ENCODE assay signal across 1 cellular context in the genomic region with DNA sequence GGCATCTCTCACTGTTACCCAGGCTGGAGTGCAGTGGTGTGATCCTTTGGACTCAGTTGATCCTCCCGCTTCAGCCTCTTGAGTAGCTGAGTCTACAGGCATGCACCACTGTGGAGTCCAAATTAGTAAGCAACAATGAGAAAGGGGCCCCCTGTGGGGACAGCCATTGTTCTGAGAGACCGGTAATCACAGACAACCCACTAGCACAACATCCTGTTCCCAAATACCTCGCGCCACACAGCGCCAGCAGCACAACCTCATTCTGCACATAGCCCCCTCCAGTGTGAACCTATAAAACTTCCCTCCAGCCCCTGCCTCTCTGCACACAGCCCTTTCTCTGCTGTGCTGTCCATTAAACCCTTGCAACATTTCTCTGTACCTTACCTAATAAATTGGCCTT.
TF ChIP-seq lines count a peak whose summit lies in the region.

No MANE protein-coding gene starts in this region.

TF ChIP-seq in K562, 482 proteins besides CTCF, POLR2A, EP300 and RAD21 (continued from another document):
- TF ChIP-seq, protein P1, sequence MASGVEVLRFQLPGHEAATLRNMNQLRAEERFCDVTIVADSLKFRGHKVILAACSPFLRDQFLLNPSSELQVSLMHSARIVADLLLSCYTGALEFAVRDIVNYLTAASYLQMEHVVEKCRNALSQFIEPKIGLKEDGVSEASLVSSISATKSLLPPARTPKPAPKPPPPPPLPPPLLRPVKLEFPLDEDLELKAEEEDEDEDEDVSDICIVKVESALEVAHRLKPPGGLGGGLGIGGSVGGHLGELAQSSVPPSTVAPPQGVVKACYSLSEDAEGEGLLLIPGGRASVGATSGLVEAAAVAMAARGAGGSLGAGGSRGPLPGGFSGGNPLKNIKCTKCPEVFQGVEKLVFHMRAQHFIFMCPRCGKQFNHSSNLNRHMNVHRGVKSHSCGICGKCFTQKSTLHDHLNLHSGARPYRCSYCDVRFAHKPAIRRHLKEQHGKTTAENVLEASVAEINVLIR (CRISPR knock-in tag; IDR thresholded peaks at IDR 0.05): no peak
- TF ChIP-seq, protein P2, sequence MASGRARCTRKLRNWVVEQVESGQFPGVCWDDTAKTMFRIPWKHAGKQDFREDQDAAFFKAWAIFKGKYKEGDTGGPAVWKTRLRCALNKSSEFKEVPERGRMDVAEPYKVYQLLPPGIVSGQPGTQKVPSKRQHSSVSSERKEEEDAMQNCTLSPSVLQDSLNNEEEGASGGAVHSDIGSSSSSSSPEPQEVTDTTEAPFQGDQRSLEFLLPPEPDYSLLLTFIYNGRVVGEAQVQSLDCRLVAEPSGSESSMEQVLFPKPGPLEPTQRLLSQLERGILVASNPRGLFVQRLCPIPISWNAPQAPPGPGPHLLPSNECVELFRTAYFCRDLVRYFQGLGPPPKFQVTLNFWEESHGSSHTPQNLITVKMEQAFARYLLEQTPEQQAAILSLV (tag; IDR thresholded peaks at IDR 0.05): no peak
- TF ChIP-seq PHB (CRISPR knock-in tag; IDR thresholded peaks at IDR 0.05): no peak
- TF ChIP-seq PCBP2 (IDR thresholded peaks at IDR 0.05; ENCODE audit: low read depth, low read length, poor library complexity, severe bottlenecking): no peak
- TF ChIP-seq RBM14 (IDR thresholded peaks at IDR 0.05; ENCODE audit: borderline replicate concordance, insufficient read depth, low read depth, low read length): no peak
- TF ChIP-seq MAFF (IDR thresholded peaks at IDR 0.05; ENCODE audit: low read length): no peak
- TF ChIP-seq, protein P3, sequence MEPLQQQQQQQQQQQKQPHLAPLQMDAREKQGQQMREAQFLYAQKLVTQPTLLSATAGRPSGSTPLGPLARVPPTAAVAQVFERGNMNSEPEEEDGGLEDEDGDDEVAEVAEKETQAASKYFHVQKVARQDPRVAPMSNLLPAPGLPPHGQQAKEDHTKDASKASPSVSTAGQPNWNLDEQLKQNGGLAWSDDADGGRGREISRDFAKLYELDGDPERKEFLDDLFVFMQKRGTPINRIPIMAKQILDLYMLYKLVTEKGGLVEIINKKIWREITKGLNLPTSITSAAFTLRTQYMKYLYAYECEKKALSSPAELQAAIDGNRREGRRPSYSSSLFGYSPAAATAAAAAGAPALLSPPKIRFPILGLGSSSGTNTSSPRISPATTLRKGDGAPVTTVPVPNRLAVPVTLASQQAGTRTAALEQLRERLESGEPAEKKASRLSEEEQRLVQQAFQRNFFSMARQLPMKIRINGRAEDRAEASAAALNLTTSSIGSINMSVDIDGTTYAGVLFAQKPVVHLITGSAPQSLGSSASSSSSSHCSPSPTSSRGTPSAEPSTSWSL (CRISPR knock-in tag; IDR thresholded peaks at IDR 0.05; ENCODE audit: borderline replicate concordance): no peak
- TF ChIP-seq ZNF707 (CRISPR knock-in tag; conservative IDR thresholded peaks at IDR 0.05): no peak
- no peak for TF ChIP-seq ZBTB1 (CRISPR knock-in tag; IDR thresholded peaks at IDR 0.05; ENCODE audit: borderline replicate concordance, low read depth)
- TF ChIP-seq EWSR1 (IDR thresholded peaks at IDR 0.05; ENCODE audit: borderline replicate concordance, low read depth, partially characterized antibody): no peak
- no peak for TF ChIP-seq NBN (IDR thresholded peaks at IDR 0.05; ENCODE audit: low read depth)
- TF ChIP-seq ZNF165 (CRISPR knock-in tag; IDR thresholded peaks at IDR 0.05; ENCODE audit: borderline replicate concordance): no peak
